ENCODE assay signal across 13 cellular contexts in genomic region chr2:128606837-128607236, GRCh38.
"Had no signal": no experiment of that assay in that cellular context is flagged by ENCODE, and none has a peak within 500 bp of the region (broad histone marks: within the 10 kb centered on the region; RNA-seq: fewer than 3 reads in every experiment).

No MANE protein-coding gene starts in this region.

- ATAC-seq: activated CD4-positive, CD25-positive, alpha-beta regulatory T cell treated with anti-CD3 and anti-CD28 coated beads, Interleukin-2, amount 50 U/mL, for 24 hours; gastroesophageal sphincter; stimulated activated naive B cell treated with anti-CD40 and anti-IgM and Interleukin-4, amounts not matched to agents 10 μg/mL and 1 μg/mL and 100 μg/mL, for 72 hours; T-cell had no signal

- H3K4me1 ChIP-seq: breast epithelium, gastroesophageal sphincter had no signal

- H3K27ac ChIP-seq: ascending aorta, breast epithelium, gastroesophageal sphincter had no signal

- H3K36me3 ChIP-seq: ascending aorta, breast epithelium, gastroesophageal sphincter, tibial artery, uterus had no signal

- H3K27me3 ChIP-seq: ascending aorta, breast epithelium, gastroesophageal sphincter, tibial artery, uterus had no signal

- H3K9me3 ChIP-seq: ascending aorta, breast epithelium, gastroesophageal sphincter, tibial artery, uterus had no signal

- H3K4me3 ChIP-seq: breast epithelium, gastroesophageal sphincter, tibial artery, uterus had no signal

- DNase-seq: activated gamma-delta T cell; nephron progenitor cell; stimulated activated CD4-positive, alpha-beta T cell treated with anti-CD3 and anti-CD28 coated beads, Interleukin-15, amount 100 ng/mL, for 24 hours; stimulated activated CD4-positive, alpha-beta T cell treated with anti-CD3 and anti-CD28 coated beads, Interleukin-4, amount 100 ng/mL, for 1 hour; stimulated activated naive B cell treated with anti-CD40 and anti-IgM and Interleukin-4, amounts not matched to agents 10 μg/mL and 1 μg/mL and 100 μg/mL, for 72 hours; T-helper 9 cell had no signal
